ENCODE assay signal across 20 cellular contexts in genomic region chr9:86529496-86530275, GRCh38.
"Had no signal": no experiment of that assay in that cellular context is flagged by ENCODE, and none has a peak within 500 bp of the region (broad histone marks: within the 10 kb centered on the region; RNA-seq: fewer than 3 reads in every experiment).

No MANE protein-coding gene starts in this region.

- ATAC-seq: activated CD4-positive, alpha-beta T cell treated with anti-CD3 and anti-CD28 coated beads for 36 hours; left ventricle myocardium superior; sciatic nerve; stimulated activated memory B cell treated with anti-CD40 and anti-IgM and Interleukin-4, amounts not matched to agents 10 μg/mL and 1 μg/mL and 100 μg/mL, for 72 hours had no signal

- H3K79me2 ChIP-seq: parathyroid adenoma had no signal

- H3K36me3 ChIP-seq: neutrophil, stomach, suprapubic skin, tibial nerve, uterus had no signal

- H3K27me3 ChIP-seq: neutrophil, tibial nerve, uterus had no signal

- H3K4me3 ChIP-seq: coronary artery, stomach, suprapubic skin, tibial nerve, uterus had no signal

- H3K9me3 ChIP-seq: neutrophil, stomach, suprapubic skin, tibial nerve, uterus had no signal

- H2AFZ ChIP-seq: parathyroid adenoma had no signal

- DNase-seq: activated B cell treated with CpG ODN at 0.5 μM for 24 hours; activated CD4-positive, alpha-beta T cell treated with anti-CD3 and anti-CD28 coated beads for 36 hours; activated CD4-positive, alpha-beta T cell treated with anti-CD3 and anti-CD28 coated beads, Interleukin-2, amount 50 U/mL, for 48 hours; activated naive CD4-positive, alpha-beta T cell treated with Interleukin-2 at 50 U/mL for 16 hours; activated naive CD8-positive, alpha-beta T cell treated with anti-CD3 and anti-CD28 coated beads for 36 hours; activated T-cell treated with anti-CD3 and anti-CD28 coated beads, Interleukin-2, amount 50 U/mL, for 48 hours; cerebellar nuclear complex; left ventricle myocardium superior; small intestine; stimulated activated CD4-positive, alpha-beta T cell treated with anti-CD3 and anti-CD28 coated beads, Interleukin-15, amount 100 ng/mL, for 24 hours; stomach; T1000; uterus had no signal

- H3K27ac ChIP-seq: coronary artery, neutrophil, parathyroid adenoma, stomach, suprapubic skin, tibial nerve, uterus had no signal

- H3K9ac ChIP-seq: parathyroid adenoma had no signal

- H3K4me1 ChIP-seq: parathyroid adenoma, stomach, tibial nerve, uterus had no signal
